8 cellular contexts compared by ENCODE assay signal in genomic region chr5:56816546-56817081, GRCh38. TPM values are rescaled to one million over a fixed set of nuclear protein-coding genes. Genes with fewer than 3 reads are reported as not detected.
A peak's percentile ranks its signal among the peaks of the same experiment; 100 is the strongest.
DNase-seq lines count a peak whose midpoint lies in the region; ATAC-seq and TF ChIP-seq lines count a peak whose summit lies in the region.

No MANE protein-coding gene starts in this region.

- intact Hi-C loops in heart right ventricle (cut with DNase I) (loop anchor here in 7 of 10 donors (5.0 to 10.0 kb wide), 6 partner anchors 202 to 819 kb away; no protein-coding TSS in a partner anchor), posterior vena cava (cut with DNase I) (loop anchor here in 1 of 2 donors (10.0 kb wide), 1 partner anchor 332 kb away; no protein-coding TSS in a partner anchor)

- peaks cover 3 to 50% (median 42%) of the 10 kb centered on the region in 9 donors for H3K4me1 ChIP-seq in heart right ventricle

- H3K36me3 Mint-ChIP-seq in activated naive CD8-positive, alpha-beta T cell treated with anti-CD3 and anti-CD28 coated beads, Interleukin-2, amount 50 U/mL, for 24 hours (ENCODE audit: low read depth): no peaks in the 10 kb centered on the region

- H3K27me3 Mint-ChIP-seq in activated naive CD8-positive, alpha-beta T cell treated with anti-CD3 and anti-CD28 coated beads, Interleukin-2, amount 50 U/mL, for 24 hours: peaks cover 5% of the 10 kb centered on the region

- no peaks in the 10 kb centered on the region for H3K9me3 Mint-ChIP-seq in activated naive CD8-positive, alpha-beta T cell treated with anti-CD3 and anti-CD28 coated beads, Interleukin-2, amount 50 U/mL, for 24 hours

- H3K27me3 ChIP-seq in heart right ventricle: no peaks in the 10 kb centered on the region

- H3K9me3 ChIP-seq in heart right ventricle: no peaks in the 10 kb centered on the region

- peak overlapping the region; percentile 87 for H3K27ac Mint-ChIP-seq in activated naive CD8-positive, alpha-beta T cell treated with anti-CD3 and anti-CD28 coated beads, Interleukin-2, amount 50 U/mL, for 24 hours

- peak; percentile 36 for ATAC-seq in GM19463 (IDR thresholded peaks at IDR 0.05; ENCODE audit: unreplicated experiment)
- ATAC-seq in HG03565 (IDR thresholded peaks at IDR 0.05; ENCODE audit: unreplicated experiment): peak; percentile 35
- ATAC-seq in SK-N-SH treated with all-trans-retinoic acid at 6 μM for 48 hours: peak; percentile 59
- ATAC-seq in activated naive CD8-positive, alpha-beta T cell treated with anti-CD3 and anti-CD28 coated beads, Interleukin-2, amount 50 U/mL, for 24 hours: peak; percentile 68
- ATAC-seq in heart right ventricle: peak; percentile 42 to 82 (median 78)

- H3K36me3 ChIP-seq in heart right ventricle: peaks cover 0 to 7% (median 0%) of the 10 kb centered on the region in 9 donors

- peak; percentile 70 for DNase-seq in DMS53 treated with DMSO at 0.1 percent for 48 hours (lab: John Stamatoyannopoulos, UW; ENCODE audit: unreplicated experiment)
- peak; percentile 65 for DNase-seq in activated naive CD8-positive, alpha-beta T cell treated with anti-CD3 and anti-CD28 coated beads, Interleukin-2, amount 50 U/mL, for 24 hours
- peak; percentile 50 to 58 for DNase-seq in heart right ventricle
- DNase-seq in posterior vena cava (ENCODE audit: low spot score): peak; percentile 85
- DNase-seq in DMS153 treated with DMSO at 0.1 percent for 48 hours (lab: John Stamatoyannopoulos, UW; ENCODE audit: unreplicated experiment): no peak

- peak overlapping the region; percentile 65 to 99 (median 96) for H3K27ac ChIP-seq in heart right ventricle

- H3K4me3 Mint-ChIP-seq in activated naive CD8-positive, alpha-beta T cell treated with anti-CD3 and anti-CD28 coated beads, Interleukin-2, amount 50 U/mL, for 24 hours: peak overlapping the region; percentile 88

- peak overlapping the region; percentile 64 to 96 (median 88) for H3K4me3 ChIP-seq in heart right ventricle

- peak in 1 of 9 donors; percentile 18 for TF ChIP-seq CTCF in heart right ventricle (IDR thresholded peaks at IDR 0.05)

- peaks cover 56% of the 10 kb centered on the region for H3K4me1 Mint-ChIP-seq in activated naive CD8-positive, alpha-beta T cell treated with anti-CD3 and anti-CD28 coated beads, Interleukin-2, amount 50 U/mL, for 24 hours

- WGBS in heart right ventricle, 2 donors: 0% methylated on average over 43 of the region's 43 CpGs

TF ChIP-seq in SK-N-SH treated with all-trans-retinoic acid at 6 μM for 48 hours, 23 proteins besides CTCF, POLR2A, EP300 and RAD21:
- no peak for TF ChIP-seq RARB (CRISPR knock-in tag; IDR thresholded peaks at IDR 0.05)
- TF ChIP-seq POU6F1 (CRISPR knock-in tag; IDR thresholded peaks at IDR 0.05; ENCODE audit: borderline replicate concordance, low read depth): no peak
- TF ChIP-seq ZFP3 (CRISPR knock-in tag; IDR thresholded peaks at IDR 0.05): no peak
- no peak for TF ChIP-seq PPARA (CRISPR knock-in tag; IDR thresholded peaks at IDR 0.05; ENCODE audit: borderline replicate concordance)
- no peak for TF ChIP-seq OSR1 (CRISPR knock-in tag; IDR thresholded peaks at IDR 0.05)
- no peak for TF ChIP-seq BACH2 (CRISPR knock-in tag; IDR thresholded peaks at IDR 0.05; ENCODE audit: borderline replicate concordance)
- no peak for TF ChIP-seq SNAI2 (CRISPR knock-in tag; IDR thresholded peaks at IDR 0.05)
- TF ChIP-seq ZFP30 (CRISPR knock-in tag; IDR thresholded peaks at IDR 0.05): no peak
- no peak for TF ChIP-seq TCF4 (CRISPR knock-in tag; IDR thresholded peaks at IDR 0.05; ENCODE audit: borderline replicate concordance)
- TF ChIP-seq ZNF565 (CRISPR knock-in tag; conservative IDR thresholded peaks at IDR 0.05; ENCODE audit: low read depth): no peak
- TF ChIP-seq CSDC2 (CRISPR knock-in tag; IDR thresholded peaks at IDR 0.05): no peak
- TF ChIP-seq TOX (CRISPR knock-in tag; IDR thresholded peaks at IDR 0.05; ENCODE audit: borderline replicate concordance): no peak
- no peak for TF ChIP-seq TSHZ2 (CRISPR knock-in tag; IDR thresholded peaks at IDR 0.05)
- no peak for TF ChIP-seq ZNF8 (CRISPR knock-in tag; IDR thresholded peaks at IDR 0.05)

RNA-seq across cellular contexts. Expression of gene MAP3K1, which starts 1.3 kb away (rescaled TPM):
- total RNA-seq in heart right ventricle: 10 to 100 TPM in 1 of 10 donors, 1 to 10 TPM in 9; 4.6 to 13.3 (median 6.5) TPM
- 1 to 10 TPM; 1.7 to 5.6 TPM for polyA plus RNA-seq in heart right ventricle
- total RNA-seq in posterior vena cava: 10 to 100 TPM; 10.4 to 12.0 TPM
